ENCODE assay signal across 26 cellular contexts in the genomic region with DNA sequence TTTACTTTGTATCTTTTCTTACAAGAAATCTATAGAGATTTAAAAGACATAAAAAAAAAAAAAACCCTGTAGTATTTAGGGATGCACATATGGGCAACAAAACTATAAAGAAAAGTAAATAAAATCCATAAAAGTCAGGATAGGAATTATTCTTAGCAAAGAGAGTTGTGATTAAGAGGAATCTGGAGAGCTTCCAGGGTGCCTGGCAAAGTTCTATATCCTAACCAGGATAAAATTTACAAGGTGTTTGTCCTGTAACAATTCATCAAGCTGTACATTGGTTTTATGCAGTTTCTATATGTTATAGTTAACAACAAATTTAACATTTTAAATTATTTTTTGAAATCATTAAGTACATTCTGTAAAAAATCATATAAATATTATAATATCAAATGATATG. TPM values are rescaled to one million over a fixed set of nuclear protein-coding genes. Genes with fewer than 3 reads are reported as not detected.
DNase-seq lines count a peak whose midpoint lies in the region; ATAC-seq, FAIRE-seq and TF ChIP-seq lines count a peak whose summit lies in the region.
"Had no signal": no experiment of that assay in that cellular context is flagged by ENCODE, and none has a peak within 500 bp of the region (broad histone marks: within the 10 kb centered on the region; RNA-seq: fewer than 3 reads in every experiment).

No MANE protein-coding gene starts in this region.

- DNase-seq in RCC 7860 (ENCODE audit: low spot score), result no peak
- DNase-seq in dorsolateral prefrontal cortex, result no peak
- DNase-seq in pancreas, result no peak
- DNase-seq in activated effector memory CD4-positive, alpha-beta T cell treated with anti-CD3 and anti-CD28 coated beads, Interleukin-2, amount 50 U/mL, for 16 hours, result no peak
- no peak for DNase-seq in tibial nerve (ENCODE audit: low spot score in 2 of 2)
- no peak for DNase-seq in activated CD4-positive, alpha-beta T cell treated with anti-CD3 and anti-CD28 coated beads for 36 hours
- no peak for DNase-seq in Ammon's horn (ENCODE audit: low spot score)
- DNase-seq: activated CD4-positive, alpha-beta T cell treated with anti-CD3 and anti-CD28 coated beads for 48 hours; activated CD8-positive, alpha-beta memory T cell treated with anti-CD3 and anti-CD28 coated beads for 24 hours; activated effector memory CD4-positive, alpha-beta T cell treated with Interleukin-2 at 50 U/mL for 16 hours; activated naive CD8-positive, alpha-beta T cell treated with anti-CD3 and anti-CD28 coated beads, Interleukin-2, amount 10 ng/mL, durations not matched to agents 7 days and 5 days; CD8-positive, alpha-beta T cell; DMS153; GF-D8; H7; left colon; NCI-H1436; NCI-H82; right lobe of liver; stimulated activated naive B cell treated with anti-CD40 and anti-IgM and Interleukin-4, amounts not matched to agents 10 μg/mL and 1 μg/mL and 100 μg/mL, for 72 hours had no signal

- H3K27me3 ChIP-seq in dorsolateral prefrontal cortex, result no peaks in the 10 kb centered on the region
- H3K27me3 ChIP-seq in pancreas, result no peaks in the 10 kb centered on the region
- H3K27me3 ChIP-seq in tibial nerve, result no peaks in the 10 kb centered on the region
- H3K27me3 ChIP-seq: body of pancreas, neural progenitor cell, right lobe of liver, vagina had no signal

- peaks cover 0 to 33% (median 29%) of the 10 kb centered on the region in 3 donors for H3K4me1 ChIP-seq in pancreas
- peaks cover 0 to 76% (median 15%) of the 10 kb centered on the region in 4 donors for H3K4me1 ChIP-seq in tibial nerve

- no peaks in the 10 kb centered on the region for H3K36me3 ChIP-seq in pancreas
- H3K36me3 ChIP-seq in tibial nerve, result peaks cover 0 to 25% (median 0%) of the 10 kb centered on the region in 3 donors
- H3K36me3 ChIP-seq: neural progenitor cell, right lobe of liver had no signal

- TF ChIP-seq CTCF in dorsolateral prefrontal cortex (IDR thresholded peaks at IDR 0.05 in 54 of 56, conservative IDR thresholded peaks at IDR 0.05 in 2 of 56; ENCODE audit: low read depth in 1 of 56, partially characterized antibody in 56 of 56) (no peak), pancreas (IDR thresholded peaks at IDR 0.05) (no peak), tibial nerve (IDR thresholded peaks at IDR 0.05) (no peak)

- H3K27ac ChIP-seq in dorsolateral prefrontal cortex (peak overlapping the region in 56 of 59 donors; percentile 21 to 98 (median 88)), pancreas (no peak overlapping the region), tibial nerve (peak overlapping the region in 1 of 4 donors; percentile 32)
- H3K27ac ChIP-seq: body of pancreas, neural progenitor cell, right lobe of liver, vagina had no signal

- ATAC-seq in pancreas, result peak in 2 of 4 donors; percentile 32 to 46
- ATAC-seq in activated CD4-positive, alpha-beta T cell treated with anti-CD3 and anti-CD28 coated beads for 36 hours, result no peak
- ATAC-seq: body of pancreas; CD8-positive, alpha-beta T cell; left colon; right lobe of liver; stimulated activated naive B cell treated with anti-CD40 and anti-IgM and Interleukin-4, amounts not matched to agents 10 μg/mL and 1 μg/mL and 100 μg/mL, for 72 hours had no signal

- peaks cover 9% of the 10 kb centered on the region for H3K36me3 Mint-ChIP-seq in activated CD4-positive, alpha-beta T cell treated with anti-CD3 and anti-CD28 coated beads for 36 hours (ENCODE audit: low read depth)

- H3K27me3 Mint-ChIP-seq in activated CD4-positive, alpha-beta T cell treated with anti-CD3 and anti-CD28 coated beads for 36 hours, result no peaks in the 10 kb centered on the region
- H3K27me3 Mint-ChIP-seq: activated naive CD8-positive, alpha-beta T cell treated with anti-CD3 and anti-CD28 coated beads, Interleukin-2, amount 10 ng/mL, durations not matched to agents 7 days and 5 days; progenitor cell of endocrine pancreas; stimulated activated naive B cell treated with anti-CD40 and anti-IgM and Interleukin-4, amounts not matched to agents 10 μg/mL and 1 μg/mL and 100 μg/mL, for 72 hours had no signal

- peak; percentile 78 for FAIRE-seq in G401.6 (lab: Jason Lieb, UNC)
- peak; percentile 76 for FAIRE-seq in RCC 7860 (lab: Jason Lieb, UNC)
- FAIRE-seq in pancreas (lab: Jason Lieb, UNC), result peak; percentile 70
- FAIRE-seq: GM19239 had no signal

- H3K9me3 Mint-ChIP-seq in activated CD4-positive, alpha-beta T cell treated with anti-CD3 and anti-CD28 coated beads for 36 hours (ENCODE audit: low read depth), result no peaks in the 10 kb centered on the region
- H3K9me3 Mint-ChIP-seq: activated naive CD8-positive, alpha-beta T cell treated with anti-CD3 and anti-CD28 coated beads, Interleukin-2, amount 10 ng/mL, durations not matched to agents 7 days and 5 days; CD8-positive, alpha-beta T cell; neural progenitor cell; stimulated activated naive B cell treated with anti-CD40 and anti-IgM and Interleukin-4, amounts not matched to agents 10 μg/mL and 1 μg/mL and 100 μg/mL, for 72 hours had no signal

- no peak overlapping the region for H3K27ac Mint-ChIP-seq in activated CD4-positive, alpha-beta T cell treated with anti-CD3 and anti-CD28 coated beads for 36 hours
- H3K27ac Mint-ChIP-seq: activated naive CD8-positive, alpha-beta T cell treated with anti-CD3 and anti-CD28 coated beads, Interleukin-2, amount 10 ng/mL, durations not matched to agents 7 days and 5 days; CD8-positive, alpha-beta T cell; neural progenitor cell; progenitor cell of endocrine pancreas; stimulated activated naive B cell treated with anti-CD40 and anti-IgM and Interleukin-4, amounts not matched to agents 10 μg/mL and 1 μg/mL and 100 μg/mL, for 72 hours had no signal

- H3K9me3 ChIP-seq in pancreas, result no peaks in the 10 kb centered on the region
- no peaks in the 10 kb centered on the region for H3K9me3 ChIP-seq in tibial nerve
- H3K9me3 ChIP-seq: body of pancreas, right lobe of liver, vagina had no signal

- H3K4me1 Mint-ChIP-seq in activated CD4-positive, alpha-beta T cell treated with anti-CD3 and anti-CD28 coated beads for 36 hours, result peaks cover 26% of the 10 kb centered on the region

- TF ChIP-seq POLR2A in tibial nerve (IDR thresholded peaks at IDR 0.05), result no peak

- no peak for TF ChIP-seq EP300 in tibial nerve (IDR thresholded peaks at IDR 0.05)

- H3K4me3 ChIP-seq in dorsolateral prefrontal cortex, result peak overlapping the region in 1 of 59 donors; percentile 44
- H3K4me3 ChIP-seq in pancreas, result no peak overlapping the region
- no peak overlapping the region for H3K4me3 ChIP-seq in tibial nerve
- H3K4me3 ChIP-seq: body of pancreas, neural progenitor cell, right lobe of liver, vagina had no signal

- CTCF ChIA-PET in activated CD4-positive, alpha-beta T cell treated with anti-CD3 and anti-CD28 coated beads for 36 hours (lab: Charles Lee), result interaction anchor here (0.8 to 1.4 kb wide), 3 partner anchors 9 to 197 kb away, joined by 3 to 5 read pairs (median 4); a partner anchor contains a TSS

- intact Hi-C loops in dorsolateral prefrontal cortex (cut with DNase I), result no loop called here
- intact Hi-C loops in pancreas (cut with DNase I), result no loop called here
- intact Hi-C loops in activated CD4-positive, alpha-beta T cell treated with anti-CD3 and anti-CD28 coated beads for 36 hours (cut with DNase I, micrococcal nuclease), result no loop called here

- POLR2A ChIA-PET in activated CD4-positive, alpha-beta T cell treated with anti-CD3 and anti-CD28 coated beads for 36 hours (lab: Charles Lee), result no interaction called here

- no peak overlapping the region for H3K4me3 Mint-ChIP-seq in activated CD4-positive, alpha-beta T cell treated with anti-CD3 and anti-CD28 coated beads for 36 hours
- H3K4me3 Mint-ChIP-seq: activated naive CD8-positive, alpha-beta T cell treated with anti-CD3 and anti-CD28 coated beads, Interleukin-2, amount 10 ng/mL, durations not matched to agents 7 days and 5 days; CD8-positive, alpha-beta T cell; neural progenitor cell; stimulated activated naive B cell treated with anti-CD40 and anti-IgM and Interleukin-4, amounts not matched to agents 10 μg/mL and 1 μg/mL and 100 μg/mL, for 72 hours had no signal

RNA-seq across cellular contexts. Expression of a gene that starts 7.9 kb away (rescaled TPM):
- total RNA-seq in dorsolateral prefrontal cortex, result 100 to 1,000 TPM; 103 to 402 (median 176) TPM
- 10 to 100 TPM; 17.0 to 28.4 (median 19.0) TPM for total RNA-seq in pancreas
- 1 to 10 TPM; 5.1 to 7.7 TPM for polyA plus RNA-seq in pancreas
- total RNA-seq in tibial nerve, result 100 to 1,000 TPM; 178 to 324 (median 283) TPM
- 10 to 100 TPM; 22.4 to 36.8 TPM for total RNA-seq in activated CD4-positive, alpha-beta T cell treated with anti-CD3 and anti-CD28 coated beads for 36 hours

Comparison
In these comparisons a context has a peak if more than half of its experiments do, and no peak if none do; other contexts are left out.
1. H3K27ac ChIP-seq: peak in dorsolateral prefrontal cortex (56 of 59); none in pancreas (0 of 4).